27 cellular contexts compared by ENCODE assay signal in the genomic region with DNA sequence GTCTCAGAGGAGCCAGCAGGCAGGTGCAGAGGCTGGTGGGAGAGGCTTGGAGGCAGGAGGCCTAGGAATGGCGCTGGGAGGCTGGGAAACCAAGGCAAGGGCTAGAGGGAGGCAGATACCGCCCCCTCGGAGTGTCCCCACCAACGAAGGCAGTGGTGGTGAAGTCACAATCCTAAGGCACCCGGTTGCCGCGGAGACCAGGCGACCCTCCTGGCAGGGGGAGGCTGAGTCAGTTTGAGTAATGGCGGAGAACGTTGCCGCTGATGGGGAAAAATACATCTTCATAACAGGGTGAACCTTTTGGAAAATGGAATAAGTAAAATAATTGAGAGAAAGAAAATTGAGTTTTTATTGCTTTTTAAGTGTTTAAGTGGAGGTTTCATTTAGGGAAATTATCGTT. TPM values are rescaled to one million over a fixed set of nuclear protein-coding genes. Genes with fewer than 3 reads are reported as not detected.
A peak's percentile ranks its signal among the peaks of the same experiment; 100 is the strongest.
DNase-seq lines count a peak whose midpoint lies in the region; ATAC-seq and TF ChIP-seq lines count a peak whose summit lies in the region.
"Had no signal": no experiment of that assay in that cellular context is flagged by ENCODE, and none has a peak within 500 bp of the region (broad histone marks: within the 10 kb centered on the region; RNA-seq: fewer than 3 reads in every experiment).

No MANE protein-coding gene starts in this region.

- no peak overlapping the region for H3K4me3 Mint-ChIP-seq in activated T-helper 17 cell treated with anti-CD3 and anti-CD28 coated beads, Interleukin-2, amount 50 U/mL, for 72 hours
- H3K4me3 Mint-ChIP-seq in CD14-positive monocyte, result no peak overlapping the region
- H3K4me3 Mint-ChIP-seq: CD8-positive, alpha-beta memory T cell had no signal

- H2BK15ac ChIP-seq in mesendoderm (replicated peaks; ENCODE audit: low read depth), result no peak overlapping the region

- no peak overlapping the region for H2BK120ac ChIP-seq in mesendoderm (ENCODE audit: low read depth, low read length)

- H3K27ac ChIP-seq in mesendoderm (ENCODE audit: low read depth, low read length) (no peak overlapping the region), upper lobe of left lung (no peak overlapping the region)
- H3K27ac ChIP-seq: A549, C4-2B, SJSA1 had no signal

- no peaks in the 10 kb centered on the region for H3K9me3 ChIP-seq in upper lobe of left lung
- H3K9me3 ChIP-seq: A549, MG63, SJSA1 had no signal

- no peak for TF ChIP-seq EP300 in upper lobe of left lung (IDR thresholded peaks at IDR 0.05)

- TF ChIP-seq CTCF in upper lobe of left lung (IDR thresholded peaks at IDR 0.05) (no peak), CD14-positive monocyte (IDR thresholded peaks at IDR 0.05) (no peak)

- H4K8ac ChIP-seq in mesendoderm (ENCODE audit: low read depth, low read length), result no peak overlapping the region

- no peaks in the 10 kb centered on the region for H3K4me1 Mint-ChIP-seq in activated T-helper 17 cell treated with anti-CD3 and anti-CD28 coated beads, Interleukin-2, amount 50 U/mL, for 72 hours
- H3K4me1 Mint-ChIP-seq in CD14-positive monocyte, result no peaks in the 10 kb centered on the region
- H3K4me1 Mint-ChIP-seq: CD8-positive, alpha-beta memory T cell had no signal

- H3K79me2 ChIP-seq in mesendoderm (ENCODE audit: control insufficient read depth, insufficient read depth, low read length), result no peaks in the 10 kb centered on the region

- peaks cover 25% of the 10 kb centered on the region for H3K27me3 Mint-ChIP-seq in activated T-helper 17 cell treated with anti-CD3 and anti-CD28 coated beads, Interleukin-2, amount 50 U/mL, for 72 hours
- peaks cover 20 to 42% (median 38%) of the 10 kb centered on the region in 3 donors for H3K27me3 Mint-ChIP-seq in CD14-positive monocyte (ENCODE audit: low read depth in 3 of 3)

- H3K56ac ChIP-seq in mesendoderm (ENCODE audit: low read length), result peak overlapping the region; percentile 53

- no peaks in the 10 kb centered on the region for H3K79me1 ChIP-seq in mesendoderm (ENCODE audit: low read length)

- H3K18ac ChIP-seq in mesendoderm (ENCODE audit: low read length), result no peak overlapping the region

- H3K23ac ChIP-seq in mesendoderm (ENCODE audit: low read length), result no peak overlapping the region

- no peak overlapping the region for H2BK5ac ChIP-seq in mesendoderm (ENCODE audit: low read length)

- intact Hi-C loops in CD14-positive monocyte (cut with micrococcal nuclease), result no loop called here

- H3K36me3 Mint-ChIP-seq in activated T-helper 17 cell treated with anti-CD3 and anti-CD28 coated beads, Interleukin-2, amount 50 U/mL, for 72 hours (ENCODE audit: low read depth), result no peaks in the 10 kb centered on the region
- no peaks in the 10 kb centered on the region for H3K36me3 Mint-ChIP-seq in CD14-positive monocyte
- H3K36me3 Mint-ChIP-seq: CD8-positive, alpha-beta memory T cell had no signal

- no peak overlapping the region for H4K5ac ChIP-seq in mesendoderm (ENCODE audit: low read length)

- TF ChIP-seq POLR2A in upper lobe of left lung (IDR thresholded peaks at IDR 0.05), result no peak

- H3K4me3 ChIP-seq in H7 (ENCODE audit: insufficient read depth, low read depth, low read length), result no peak overlapping the region
- no peak overlapping the region for H3K4me3 ChIP-seq in mesendoderm (ENCODE audit: low read length)
- H3K4me3 ChIP-seq in upper lobe of left lung, result no peak overlapping the region
- H3K4me3 ChIP-seq: A549, MG63, SJSA1 had no signal

- no CpG with 5 or more reads among the region's 12 CpGs for WGBS in mesendoderm (ENCODE audit: extremely low coverage, insufficient coverage, low lambda C conversion rate)
- 78 to 79% methylated on average over 12 of the region's 12 CpGs for WGBS in upper lobe of left lung, 2 donors

- peak overlapping the region; percentile 34 for H3K27ac Mint-ChIP-seq in activated T-helper 17 cell treated with anti-CD3 and anti-CD28 coated beads, Interleukin-2, amount 50 U/mL, for 72 hours
- H3K27ac Mint-ChIP-seq in CD14-positive monocyte, result no peak overlapping the region
- H3K27ac Mint-ChIP-seq: CD8-positive, alpha-beta memory T cell had no signal

- H3K4me2 ChIP-seq in mesendoderm (ENCODE audit: low read length), result no peak overlapping the region
- H3K4me2 ChIP-seq: A549 had no signal

- peaks cover 3% of the 10 kb centered on the region for H3K27me3 ChIP-seq in H7 (ENCODE audit: control insufficient read depth, insufficient read depth, low read length)
- no peaks in the 10 kb centered on the region for H3K27me3 ChIP-seq in mesendoderm (ENCODE audit: insufficient read depth, low read length, poor library complexity)
- H3K27me3 ChIP-seq in upper lobe of left lung, result no peaks in the 10 kb centered on the region
- H3K27me3 ChIP-seq: MG63 had no signal

- H3K4me1 ChIP-seq in mesendoderm (ENCODE audit: control insufficient read depth, low read depth, low read length), result no peaks in the 10 kb centered on the region
- H3K4me1 ChIP-seq in upper lobe of left lung, result peaks cover 3 to 4% (median 3%) of the 10 kb centered on the region in 4 donors
- H3K4me1 ChIP-seq: A549, SJSA1 had no signal

- no peak overlapping the region for H3K4ac ChIP-seq in mesendoderm (ENCODE audit: low read depth, low read length)

- no peaks in the 10 kb centered on the region for H3K36me3 ChIP-seq in H7 (replicated peaks; ENCODE audit: control insufficient read depth, insufficient read depth, low read length)
- no peaks in the 10 kb centered on the region for H3K36me3 ChIP-seq in mesendoderm (ENCODE audit: control insufficient read depth, insufficient read depth, low read length)
- H3K36me3 ChIP-seq in upper lobe of left lung, result no peaks in the 10 kb centered on the region
- H3K36me3 ChIP-seq: MG63, SJSA1 had no signal

- H3K9me3 Mint-ChIP-seq in activated T-helper 17 cell treated with anti-CD3 and anti-CD28 coated beads, Interleukin-2, amount 50 U/mL, for 72 hours, result no peaks in the 10 kb centered on the region
- peaks cover 0 to 2% (median 0%) of the 10 kb centered on the region in 7 donors for H3K9me3 Mint-ChIP-seq in CD14-positive monocyte
- H3K9me3 Mint-ChIP-seq: CD8-positive, alpha-beta memory T cell had no signal

- no peak overlapping the region for H3K9ac ChIP-seq in mesendoderm (ENCODE audit: low read length)

- ATAC-seq in activated T-helper 17 cell treated with anti-CD3 and anti-CD28 coated beads, Interleukin-2, amount 50 U/mL, for 72 hours (replicated peaks), result no peak
- no peak for ATAC-seq in upper lobe of left lung (ENCODE audit: low FRiP score in 2 of 2)
- no peak for ATAC-seq in HG02970 (IDR thresholded peaks at IDR 0.05; ENCODE audit: low FRiP score, unreplicated experiment)
- ATAC-seq: A549 had no signal

- DNase-seq in H7 (peak; percentile 80), mesendoderm (no peak), upper lobe of left lung (no peak), CD14-positive monocyte (ENCODE audit: low spot score) (no peak), SW 1271 (lab: John Stamatoyannopoulos, UW) (no peak)
- DNase-seq: AML-193; CD8-positive, alpha-beta memory T cell; DMS 273 treated with DMSO at 0.1 percent for 48 hours; DMS79; EL; GDM1; GOT3; KBM-7; MG63; NCI-H2029 treated with DMSO at 0.1 percent for 48 hours; NCI-H2171; NCI-H226; NCI-H510A; NCI-H69; Right ventricle myocardium superior; RPMI8226 had no signal

- no peak overlapping the region for H2AK5ac ChIP-seq in mesendoderm (ENCODE audit: low read length)

RNA-seq across cellular contexts. Expression of gene CACNA2D2, which starts 29.9 kb away (rescaled TPM):
- 5.5 and 5.9 TPM in 2 replicates for total RNA-seq in H7 (2014; rRNA removed; shearing (Covaris generic))
- 1 to 10 TPM in 1 of 2 donors, under 1 TPM in 1; 0.50 to 5.0 TPM for total RNA-seq in activated T-helper 17 cell treated with anti-CD3 and anti-CD28 coated beads, Interleukin-2, amount 50 U/mL, for 72 hours
- 4.1 TPM for polyA plus RNA-seq in mesendoderm (2013, experiment 1 of 2)
- 3.7 TPM for polyA plus RNA-seq in mesendoderm (2013, experiment 2 of 2)
- total RNA-seq in upper lobe of left lung, result 100 to 1,000 TPM in 4 of 6 donors, 10 to 100 TPM in 2; 71.5 to 213 (median 113) TPM
- under 1 TPM in 1 of 2 donors, not detected in 1; 0.09 TPM for polyA plus RNA-seq in CD14-positive monocyte
- total RNA-seq: LHCN-M2, SJSA1 had no signal

RNA-seq across cellular contexts. Expression of gene C3orf18, which starts 34.2 kb away (rescaled TPM):
- total RNA-seq in H7 (2014; rRNA removed; shearing (Covaris generic)), result 12.5 and 19.3 TPM in 2 replicates
- 10 to 100 TPM; 17.3 to 50.8 TPM for total RNA-seq in activated T-helper 17 cell treated with anti-CD3 and anti-CD28 coated beads, Interleukin-2, amount 50 U/mL, for 72 hours
- polyA plus RNA-seq in mesendoderm (2013, experiment 1 of 2), result 1.9 TPM
- polyA plus RNA-seq in mesendoderm (2013, experiment 2 of 2), result 1.9 TPM
- 1 to 10 TPM; 4.7 to 7.5 (median 5.7) TPM for total RNA-seq in upper lobe of left lung
- polyA plus RNA-seq in CD14-positive monocyte, result under 1 TPM; 0.18 to 0.76 TPM

RNA-seq across cellular contexts. Expression of gene HEMK1, which starts 36.0 kb away (rescaled TPM):
- 15.5 and 19.0 TPM in 2 replicates for total RNA-seq in H7 (2014; rRNA removed; shearing (Covaris generic))
- 10 to 100 TPM; 47.5 to 99.2 TPM for total RNA-seq in activated T-helper 17 cell treated with anti-CD3 and anti-CD28 coated beads, Interleukin-2, amount 50 U/mL, for 72 hours
- 5.3 TPM for polyA plus RNA-seq in mesendoderm (2013, experiment 1 of 2)
- 5.4 TPM for polyA plus RNA-seq in mesendoderm (2013, experiment 2 of 2)
- 10 to 100 TPM in 3 of 6 donors, 1 to 10 TPM in 3; 5.0 to 25.3 (median 9.6) TPM for total RNA-seq in upper lobe of left lung
- 10 to 100 TPM; 12.1 to 14.0 TPM for polyA plus RNA-seq in CD14-positive monocyte

Comparison
In these comparisons a context has a peak if more than half of its experiments do, and no peak if none do; other contexts are left out.
1. RNA of gene CACNA2D2, which starts 29.9 kb away (total RNA-seq): 71.5 to 213 TPM in upper lobe of left lung; 5.5 to 5.9 TPM in H7 and 0.50 to 5.0 TPM in activated T-helper 17 cell treated with anti-CD3 and anti-CD28 coated beads, Interleukin-2, amount 50 U/mL, for 72 hours; every median in the first group is over 10 times any median in the second.